In genomic region chr10:73625884-73626753, GRCh38 we compare ENCODE assay signal across 8 cellular contexts. TPM values are rescaled to one million over a fixed set of nuclear protein-coding genes. Genes with fewer than 3 reads are reported as not detected.
DNase-seq lines count a peak whose midpoint lies in the region; TF ChIP-seq lines count a peak whose summit lies in the region.

No MANE protein-coding gene starts in this region.

- no peaks in the 10 kb centered on the region for H3K27me3 ChIP-seq in SJSA1 (replicated peaks)

- peak overlapping the region; percentile 63 for H3K27ac ChIP-seq in SJSA1

- DNase-seq in GM04503 (ENCODE audit: low read depth), result peak; percentile 90
- peak; percentile 96 for DNase-seq in HFF-Myc (ENCODE audit: extremely low read depth, low read depth)
- DNase-seq in MV-4-11 (lab: John Stamatoyannopoulos, UW), result peak; percentile 98
- DNase-seq in SJSA1 (ENCODE audit: low read depth in 1 of 2, low spot score in 2 of 2), result peak; percentile 90 to 94
- DNase-seq in activated naive CD4-positive, alpha-beta T cell treated with anti-CD3 and anti-CD28 coated beads, Interleukin-2, amount 10 ng/mL, durations not matched to agents 7 days and 5 days, result peak; percentile 97
- peak; percentile 88 for DNase-seq in globus pallidus (ENCODE audit: low spot score)
- DNase-seq in non-pigmented ciliary epithelial cell (ENCODE audit: low read depth), result peak; percentile 95
- peak; percentile 95 for DNase-seq in superior temporal gyrus (ENCODE audit: extremely low spot score)

- peaks cover 7% of the 10 kb centered on the region; the same call in 1 of the 2 replicates for H3K36me3 ChIP-seq in SJSA1

- peak overlapping the region; percentile 90 for H3K27ac Mint-ChIP-seq in activated naive CD4-positive, alpha-beta T cell treated with anti-CD3 and anti-CD28 coated beads, Interleukin-2, amount 10 ng/mL, durations not matched to agents 7 days and 5 days

- H3K27me3 Mint-ChIP-seq in activated naive CD4-positive, alpha-beta T cell treated with anti-CD3 and anti-CD28 coated beads, Interleukin-2, amount 10 ng/mL, durations not matched to agents 7 days and 5 days, result peaks cover 5% of the 10 kb centered on the region

- no peak for TF ChIP-seq CTCF in HFF-Myc (IDR thresholded peaks at IDR 0.05; ENCODE audit: low read depth, low read length, missing control alignments)

- H3K9me3 Mint-ChIP-seq in activated naive CD4-positive, alpha-beta T cell treated with anti-CD3 and anti-CD28 coated beads, Interleukin-2, amount 10 ng/mL, durations not matched to agents 7 days and 5 days, result no peaks in the 10 kb centered on the region

- no peaks in the 10 kb centered on the region for H3K9me3 ChIP-seq in SJSA1 (replicated peaks)

- peak overlapping the region; percentile 75 for H3K4me3 ChIP-seq in HFF-Myc (replicated peaks; ENCODE audit: low read depth, low read length)
- H3K4me3 ChIP-seq in SJSA1, result peak overlapping the region; percentile 53

- CTCF ChIA-PET in activated naive CD4-positive, alpha-beta T cell treated with anti-CD3 and anti-CD28 coated beads, Interleukin-2, amount 10 ng/mL, durations not matched to agents 7 days and 5 days (lab: Charles Lee), result interaction anchor here (1.0 kb wide), 2 partner anchors 96 to 362 kb away, joined by 5 to 8 read pairs; no protein-coding TSS in a partner anchor

- peak overlapping the region; percentile 87 for H3K4me3 Mint-ChIP-seq in activated naive CD4-positive, alpha-beta T cell treated with anti-CD3 and anti-CD28 coated beads, Interleukin-2, amount 10 ng/mL, durations not matched to agents 7 days and 5 days

- H3K4me1 Mint-ChIP-seq in activated naive CD4-positive, alpha-beta T cell treated with anti-CD3 and anti-CD28 coated beads, Interleukin-2, amount 10 ng/mL, durations not matched to agents 7 days and 5 days, result peaks cover 18% of the 10 kb centered on the region

- peaks cover 3% of the 10 kb centered on the region for H3K36me3 Mint-ChIP-seq in activated naive CD4-positive, alpha-beta T cell treated with anti-CD3 and anti-CD28 coated beads, Interleukin-2, amount 10 ng/mL, durations not matched to agents 7 days and 5 days

- peaks cover 7% of the 10 kb centered on the region for H3K4me1 ChIP-seq in SJSA1 (replicated peaks)

RNA-seq across cellular contexts. Expression of gene MYOZ1, which starts 15.2 kb away (rescaled TPM):
- total RNA-seq in SJSA1 (2014; rRNA removed; shearing (Covaris generic)), result not detected in 2 replicates

RNA-seq across cellular contexts. Expression of gene SYNPO2L, which starts 29.7 kb away (rescaled TPM):
- total RNA-seq in SJSA1 (2014; rRNA removed; shearing (Covaris generic)), result not detected in 2 replicates

RNA-seq across cellular contexts. Expression of gene USP54, which starts 35.0 kb away (rescaled TPM):
- total RNA-seq in SJSA1 (2014; rRNA removed; shearing (Covaris generic)), result 6.7 and 17.5 TPM in 2 replicates

Comparison
In these comparisons a context has a peak if more than half of its experiments do, and no peak if none do; other contexts are left out.
1. Peak in every context shown above with its lines: DNase-seq, H3K4me3 ChIP-seq and H3K27ac ChIP-seq.